1 cellular context compared by ENCODE assay signal in the genomic region with DNA sequence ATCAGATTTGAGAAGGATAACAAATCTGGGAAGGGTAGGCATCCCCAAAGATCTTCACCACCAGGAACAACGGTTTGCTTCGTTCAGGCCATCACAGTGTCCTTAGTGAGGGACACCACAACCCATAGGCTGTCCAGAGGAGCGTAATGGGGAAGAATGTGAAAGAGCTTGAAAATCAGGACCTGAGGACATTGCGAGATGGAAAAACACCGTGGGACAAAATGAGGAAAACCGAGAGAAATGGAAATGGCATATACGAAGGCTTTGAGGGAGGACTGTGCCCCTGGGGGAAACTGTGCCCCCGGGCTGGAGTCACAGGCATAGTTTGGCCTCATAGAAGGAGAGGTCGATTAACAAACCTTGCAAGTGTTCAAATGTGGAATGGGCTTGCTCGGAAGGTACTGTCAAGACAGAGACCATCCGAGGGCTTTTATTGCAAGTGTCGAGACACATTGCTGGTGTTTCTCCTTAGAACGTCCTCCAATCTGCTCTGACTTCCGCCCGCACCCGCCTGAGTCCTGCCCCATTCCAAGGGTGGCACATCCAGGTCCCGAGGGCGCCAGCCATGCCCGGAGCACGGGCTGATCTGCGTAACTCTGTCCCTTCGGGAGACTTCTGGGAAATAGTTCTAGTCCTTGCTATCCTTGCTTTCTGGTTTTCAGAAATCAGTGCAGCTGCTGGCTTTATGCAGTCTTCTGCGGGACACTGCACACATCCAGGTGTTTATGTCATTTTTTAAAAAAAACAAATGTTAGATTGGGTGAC.
TF ChIP-seq lines count a peak whose summit lies in the region.

No MANE protein-coding gene starts in this region.

TF ChIP-seq in HepG2, 621 proteins besides CTCF, POLR2A, EP300 and RAD21 (continued from another document):
- TF ChIP-seq, protein P1, sequence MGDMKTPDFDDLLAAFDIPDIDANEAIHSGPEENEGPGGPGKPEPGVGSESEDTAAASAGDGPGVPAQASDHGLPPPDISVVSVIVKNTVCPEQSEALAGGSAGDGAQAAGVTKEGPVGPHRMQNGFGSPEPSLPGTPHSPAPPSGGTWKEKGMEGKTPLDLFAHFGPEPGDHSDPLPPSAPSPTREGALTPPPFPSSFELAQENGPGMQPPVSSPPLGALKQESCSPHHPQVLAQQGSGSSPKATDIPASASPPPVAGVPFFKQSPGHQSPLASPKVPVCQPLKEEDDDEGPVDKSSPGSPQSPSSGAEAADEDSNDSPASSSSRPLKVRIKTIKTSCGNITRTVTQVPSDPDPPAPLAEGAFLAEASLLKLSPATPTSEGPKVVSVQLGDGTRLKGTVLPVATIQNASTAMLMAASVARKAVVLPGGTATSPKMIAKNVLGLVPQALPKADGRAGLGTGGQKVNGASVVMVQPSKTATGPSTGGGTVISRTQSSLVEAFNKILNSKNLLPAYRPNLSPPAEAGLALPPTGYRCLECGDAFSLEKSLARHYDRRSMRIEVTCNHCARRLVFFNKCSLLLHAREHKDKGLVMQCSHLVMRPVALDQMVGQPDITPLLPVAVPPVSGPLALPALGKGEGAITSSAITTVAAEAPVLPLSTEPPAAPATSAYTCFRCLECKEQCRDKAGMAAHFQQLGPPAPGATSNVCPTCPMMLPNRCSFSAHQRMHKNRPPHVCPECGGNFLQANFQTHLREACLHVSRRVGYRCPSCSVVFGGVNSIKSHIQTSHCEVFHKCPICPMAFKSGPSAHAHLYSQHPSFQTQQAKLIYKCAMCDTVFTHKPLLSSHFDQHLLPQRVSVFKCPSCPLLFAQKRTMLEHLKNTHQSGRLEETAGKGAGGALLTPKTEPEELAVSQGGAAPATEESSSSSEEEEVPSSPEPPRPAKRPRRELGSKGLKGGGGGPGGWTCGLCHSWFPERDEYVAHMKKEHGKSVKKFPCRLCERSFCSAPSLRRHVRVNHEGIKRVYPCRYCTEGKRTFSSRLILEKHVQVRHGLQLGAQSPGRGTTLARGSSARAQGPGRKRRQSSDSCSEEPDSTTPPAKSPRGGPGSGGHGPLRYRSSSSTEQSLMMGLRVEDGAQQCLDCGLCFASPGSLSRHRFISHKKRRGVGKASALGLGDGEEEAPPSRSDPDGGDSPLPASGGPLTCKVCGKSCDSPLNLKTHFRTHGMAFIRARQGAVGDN (CRISPR knock-in tag; IDR thresholded peaks at IDR 0.05), result peak; percentile 49
- TF ChIP-seq ZNF75D (CRISPR knock-in tag; IDR thresholded peaks at IDR 0.05; ENCODE audit: borderline replicate concordance) (no peak), ATAD3A (CRISPR knock-in tag; IDR thresholded peaks at IDR 0.05) (no peak), HNRNPL (IDR thresholded peaks at IDR 0.05; ENCODE audit: low read depth, low read length) (peak; percentile 92), YY1 (IDR thresholded peaks at IDR 0.05; ENCODE audit: insufficient read depth, insufficient replicate concordance, low read depth, low read length) (peak; percentile 56), MEIS1 (CRISPR knock-in tag; IDR thresholded peaks at IDR 0.05; ENCODE audit: borderline replicate concordance) (no peak), ETV5 (CRISPR knock-in tag; IDR thresholded peaks at IDR 0.05; ENCODE audit: borderline replicate concordance) (0 out of 2 replicates have a peak, but pooled peaks have one; percentile 22), HNRNPK (IDR thresholded peaks at IDR 0.05; ENCODE audit: low read depth, low read length, poor library complexity, severe bottlenecking) (no peak), ELF4 (CRISPR knock-in tag; IDR thresholded peaks at IDR 0.05; ENCODE audit: borderline replicate concordance) (0 out of 2 replicates have a peak, but pooled peaks have one; percentile 16), PHB2 (IDR thresholded peaks at IDR 0.05; ENCODE audit: partially characterized antibody) (no peak), RNF2 (conservative IDR thresholded peaks at IDR 0.05; ENCODE audit: low read depth) (no peak; the same call in 1 of the 2 replicates), ZSCAN21 (CRISPR knock-in tag; IDR thresholded peaks at IDR 0.05; ENCODE audit: borderline replicate concordance) (peak; percentile 25; the same call in 1 of the 2 replicates), TBP (CRISPR knock-in tag; IDR thresholded peaks at IDR 0.05) (no peak), ZNF615 (CRISPR knock-in tag; IDR thresholded peaks at IDR 0.05; ENCODE audit: borderline replicate concordance) (no peak), ZMYM2 (CRISPR knock-in tag; IDR thresholded peaks at IDR 0.05) (0 out of 2 replicates have a peak, but pooled peaks have one; percentile 4), ZNF546 (CRISPR knock-in tag; conservative IDR thresholded peaks at IDR 0.05) (0 out of 2 replicates have a peak, but pooled peaks have one; percentile 0), RBM22 (optimal IDR thresholded peaks at IDR 0.05; ENCODE audit: low read length) (no peak), IRX3 (CRISPR knock-in tag; IDR thresholded peaks at IDR 0.05; ENCODE audit: borderline replicate concordance, low read depth) (no peak), BORCS8-MEF2B (CRISPR knock-in tag; IDR thresholded peaks at IDR 0.05) (no peak), ZZZ3 (CRISPR knock-in tag; IDR thresholded peaks at IDR 0.05; ENCODE audit: borderline replicate concordance) (no peak), ZNF12 (CRISPR knock-in tag; IDR thresholded peaks at IDR 0.05) (peak; percentile 49; the same call in 1 of the 2 replicates), DPF2 (CRISPR knock-in tag; IDR thresholded peaks at IDR 0.05; ENCODE audit: borderline replicate concordance, low read depth) (no peak), ARID2 (CRISPR knock-in tag; IDR thresholded peaks at IDR 0.05; ENCODE audit: borderline replicate concordance) (peak; percentile 58; the same call in 1 of the 2 replicates), BCL6 (CRISPR knock-in tag; IDR thresholded peaks at IDR 0.05) (0 out of 2 replicates have a peak, but pooled peaks have one; percentile 4), NR2C2 (CRISPR knock-in tag; IDR thresholded peaks at IDR 0.05; ENCODE audit: borderline replicate concordance) (peak; percentile 22; the same call in 1 of the 2 replicates), ZNF569 (CRISPR knock-in tag; IDR thresholded peaks at IDR 0.05; ENCODE audit: borderline replicate concordance) (no peak), SMARCC2 (IDR thresholded peaks at IDR 0.05) (no peak), MBD4 (IDR thresholded peaks at IDR 0.05; ENCODE audit: borderline replicate concordance, low read length) (no peak), NAIF1 (CRISPR knock-in tag; IDR thresholded peaks at IDR 0.05; ENCODE audit: borderline replicate concordance) (no peak)
- TF ChIP-seq, protein P2, sequence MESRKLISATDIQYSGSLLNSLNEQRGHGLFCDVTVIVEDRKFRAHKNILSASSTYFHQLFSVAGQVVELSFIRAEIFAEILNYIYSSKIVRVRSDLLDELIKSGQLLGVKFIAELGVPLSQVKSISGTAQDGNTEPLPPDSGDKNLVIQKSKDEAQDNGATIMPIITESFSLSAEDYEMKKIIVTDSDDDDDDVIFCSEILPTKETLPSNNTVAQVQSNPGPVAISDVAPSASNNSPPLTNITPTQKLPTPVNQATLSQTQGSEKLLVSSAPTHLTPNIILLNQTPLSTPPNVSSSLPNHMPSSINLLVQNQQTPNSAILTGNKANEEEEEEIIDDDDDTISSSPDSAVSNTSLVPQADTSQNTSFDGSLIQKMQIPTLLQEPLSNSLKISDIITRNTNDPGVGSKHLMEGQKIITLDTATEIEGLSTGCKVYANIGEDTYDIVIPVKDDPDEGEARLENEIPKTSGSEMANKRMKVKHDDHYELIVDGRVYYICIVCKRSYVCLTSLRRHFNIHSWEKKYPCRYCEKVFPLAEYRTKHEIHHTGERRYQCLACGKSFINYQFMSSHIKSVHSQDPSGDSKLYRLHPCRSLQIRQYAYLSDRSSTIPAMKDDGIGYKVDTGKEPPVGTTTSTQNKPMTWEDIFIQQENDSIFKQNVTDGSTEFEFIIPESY (CRISPR knock-in tag; IDR thresholded peaks at IDR 0.05), result no peak
- TF ChIP-seq, protein P3, sequence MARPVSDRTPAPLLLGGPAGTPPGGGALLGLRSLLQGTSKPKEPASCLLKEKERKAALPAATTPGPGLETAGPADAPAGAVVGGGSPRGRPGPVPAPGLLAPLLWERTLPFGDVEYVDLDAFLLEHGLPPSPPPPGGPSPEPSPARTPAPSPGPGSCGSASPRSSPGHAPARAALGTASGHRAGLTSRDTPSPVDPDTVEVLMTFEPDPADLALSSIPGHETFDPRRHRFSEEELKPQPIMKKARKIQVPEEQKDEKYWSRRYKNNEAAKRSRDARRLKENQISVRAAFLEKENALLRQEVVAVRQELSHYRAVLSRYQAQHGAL (CRISPR knock-in tag; IDR thresholded peaks at IDR 0.05; ENCODE audit: not compliant biosample characterization), result no peak
- TF ChIP-seq, protein P4, sequence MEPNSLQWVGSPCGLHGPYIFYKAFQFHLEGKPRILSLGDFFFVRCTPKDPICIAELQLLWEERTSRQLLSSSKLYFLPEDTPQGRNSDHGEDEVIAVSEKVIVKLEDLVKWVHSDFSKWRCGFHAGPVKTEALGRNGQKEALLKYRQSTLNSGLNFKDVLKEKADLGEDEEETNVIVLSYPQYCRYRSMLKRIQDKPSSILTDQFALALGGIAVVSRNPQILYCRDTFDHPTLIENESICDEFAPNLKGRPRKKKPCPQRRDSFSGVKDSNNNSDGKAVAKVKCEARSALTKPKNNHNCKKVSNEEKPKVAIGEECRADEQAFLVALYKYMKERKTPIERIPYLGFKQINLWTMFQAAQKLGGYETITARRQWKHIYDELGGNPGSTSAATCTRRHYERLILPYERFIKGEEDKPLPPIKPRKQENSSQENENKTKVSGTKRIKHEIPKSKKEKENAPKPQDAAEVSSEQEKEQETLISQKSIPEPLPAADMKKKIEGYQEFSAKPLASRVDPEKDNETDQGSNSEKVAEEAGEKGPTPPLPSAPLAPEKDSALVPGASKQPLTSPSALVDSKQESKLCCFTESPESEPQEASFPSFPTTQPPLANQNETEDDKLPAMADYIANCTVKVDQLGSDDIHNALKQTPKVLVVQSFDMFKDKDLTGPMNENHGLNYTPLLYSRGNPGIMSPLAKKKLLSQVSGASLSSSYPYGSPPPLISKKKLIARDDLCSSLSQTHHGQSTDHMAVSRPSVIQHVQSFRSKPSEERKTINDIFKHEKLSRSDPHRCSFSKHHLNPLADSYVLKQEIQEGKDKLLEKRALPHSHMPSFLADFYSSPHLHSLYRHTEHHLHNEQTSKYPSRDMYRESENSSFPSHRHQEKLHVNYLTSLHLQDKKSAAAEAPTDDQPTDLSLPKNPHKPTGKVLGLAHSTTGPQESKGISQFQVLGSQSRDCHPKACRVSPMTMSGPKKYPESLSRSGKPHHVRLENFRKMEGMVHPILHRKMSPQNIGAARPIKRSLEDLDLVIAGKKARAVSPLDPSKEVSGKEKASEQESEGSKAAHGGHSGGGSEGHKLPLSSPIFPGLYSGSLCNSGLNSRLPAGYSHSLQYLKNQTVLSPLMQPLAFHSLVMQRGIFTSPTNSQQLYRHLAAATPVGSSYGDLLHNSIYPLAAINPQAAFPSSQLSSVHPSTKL (CRISPR knock-in tag; IDR thresholded peaks at IDR 0.05), result no peak
- TF ChIP-seq, protein P5, sequence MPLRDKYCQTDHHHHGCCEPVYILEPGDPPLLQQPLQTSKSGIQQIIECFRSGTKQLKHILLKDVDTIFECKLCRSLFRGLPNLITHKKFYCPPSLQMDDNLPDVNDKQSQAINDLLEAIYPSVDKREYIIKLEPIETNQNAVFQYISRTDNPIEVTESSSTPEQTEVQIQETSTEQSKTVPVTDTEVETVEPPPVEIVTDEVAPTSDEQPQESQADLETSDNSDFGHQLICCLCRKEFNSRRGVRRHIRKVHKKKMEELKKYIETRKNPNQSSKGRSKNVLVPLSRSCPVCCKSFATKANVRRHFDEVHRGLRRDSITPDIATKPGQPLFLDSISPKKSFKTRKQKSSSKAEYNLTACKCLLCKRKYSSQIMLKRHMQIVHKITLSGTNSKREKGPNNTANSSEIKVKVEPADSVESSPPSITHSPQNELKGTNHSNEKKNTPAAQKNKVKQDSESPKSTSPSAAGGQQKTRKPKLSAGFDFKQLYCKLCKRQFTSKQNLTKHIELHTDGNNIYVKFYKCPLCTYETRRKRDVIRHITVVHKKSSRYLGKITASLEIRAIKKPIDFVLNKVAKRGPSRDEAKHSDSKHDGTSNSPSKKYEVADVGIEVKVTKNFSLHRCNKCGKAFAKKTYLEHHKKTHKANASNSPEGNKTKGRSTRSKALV (CRISPR knock-in tag; IDR thresholded peaks at IDR 0.05), result no peak
